Comparison of ENCODE assay signal across 24 cellular contexts in genomic region chr14:102512713-102513373, GRCh38. TPM values are rescaled to one million over a fixed set of nuclear protein-coding genes. Genes with fewer than 3 reads are reported as not detected.
A peak's percentile ranks its signal among the peaks of the same experiment; 100 is the strongest.
DNase-seq lines count a peak whose midpoint lies in the region; ATAC-seq, FAIRE-seq and TF ChIP-seq lines count a peak whose summit lies in the region.
"Had no signal": no experiment of that assay in that cellular context is flagged by ENCODE, and none has a peak within 500 bp of the region (broad histone marks: within the 10 kb centered on the region; RNA-seq: fewer than 3 reads in every experiment).

No MANE protein-coding gene starts in this region.

- H2AFZ ChIP-seq in neuronal stem cell (ENCODE audit: low read length): no peak overlapping the region
- H2AFZ ChIP-seq: GM23248, PC-9 had no signal

- H2BK15ac ChIP-seq in neuronal stem cell (ENCODE audit: low read length): peak overlapping the region; percentile 14

- H3K36me3 ChIP-seq in BLaER1 (peaks cover 2% of the 10 kb centered on the region), kidney (ENCODE audit: control insufficient read depth in 1 of 2, insufficient read depth in 2 of 2, low read length in 2 of 2) (no peaks in the 10 kb centered on the region), neuronal stem cell (replicated peaks in 1 of 2; ENCODE audit: control insufficient read depth in 2 of 2, insufficient read depth in 2 of 2, low read length in 2 of 2) (peaks cover 2 to 4% of the 10 kb centered on the region in 2 donors), heart right ventricle (no peaks in the 10 kb centered on the region)
- H3K36me3 ChIP-seq: MG63 had no signal

- H2BK5ac ChIP-seq in neuronal stem cell (ENCODE audit: low read length): peak overlapping the region; percentile 91

- intact Hi-C loops in kidney (cut with DNase I): loop anchor here (5.0 kb wide), 1 partner anchor 71 kb away; no protein-coding TSS in a partner anchor
- intact Hi-C loops in heart right ventricle (cut with DNase I): loop anchor here in 2 of 10 donors (10.0 kb wide), 2 partner anchors 188 to 198 kb away; partner anchors contain the start of gene ZNF839 (in 1 of the 2)

- ATAC-seq in GM18868 (IDR thresholded peaks at IDR 0.05; ENCODE audit: unreplicated experiment) (no peak), heart right ventricle (no peak), HG02759 (IDR thresholded peaks at IDR 0.05; ENCODE audit: unreplicated experiment) (no peak)
- ATAC-seq: HCT116 had no signal

- H4K20me1 ChIP-seq in BLaER1: no peaks in the 10 kb centered on the region

- no peaks in the 10 kb centered on the region for H3K27me3 ChIP-seq in BLaER1
- H3K27me3 ChIP-seq in neuronal stem cell (ENCODE audit: control insufficient read depth in 3 of 3, insufficient read depth in 3 of 3, low read depth in 1 of 3, low read length in 3 of 3): peaks cover 0 to 5% (median 4%) of the 10 kb centered on the region in 3 experiments
- H3K27me3 ChIP-seq in heart right ventricle: no peaks in the 10 kb centered on the region
- H3K27me3 ChIP-seq: MG63 had no signal

- H3K4me2 ChIP-seq in BLaER1 (peak overlapping the region; percentile 42), neuronal stem cell (ENCODE audit: insufficient read depth, low read length, poor library complexity, severe bottlenecking) (no peak overlapping the region)
- H3K4me2 ChIP-seq: PC-9, SK-N-SH had no signal

- peaks cover 8% of the 10 kb centered on the region for H3K79me1 ChIP-seq in neuronal stem cell (ENCODE audit: low read depth, low read length)

- CTCF ChIA-PET in RWPE1 (lab: Yijun Ruan, JAX): interaction anchor here (0.6 kb wide), 1 partner anchor 39 kb away, joined by 3 read pairs; no protein-coding TSS in a partner anchor

- peak overlapping the region; percentile 99 for H2AK5ac ChIP-seq in neuronal stem cell (ENCODE audit: low read depth, low read length)

- no peak overlapping the region for H3K27ac ChIP-seq in BLaER1
- H3K27ac ChIP-seq in RWPE1: peak overlapping the region; percentile 100
- no peak overlapping the region for H3K27ac ChIP-seq in kidney (ENCODE audit: low read depth in 2 of 2, low read length in 2 of 2)
- H3K27ac ChIP-seq in neuronal stem cell (replicated peaks; ENCODE audit: low read length): no peak overlapping the region
- no peak overlapping the region for H3K27ac ChIP-seq in heart right ventricle
- H3K27ac ChIP-seq: GM23248, PC-9 had no signal

- H3K18ac ChIP-seq in neuronal stem cell (ENCODE audit: low read length): peak overlapping the region; percentile 35

- peak overlapping the region; percentile 55 for H3K23ac ChIP-seq in neuronal stem cell (ENCODE audit: low read depth, low read length, poor library complexity)

- H3K9me3 ChIP-seq in BLaER1 (no peaks in the 10 kb centered on the region), kidney (ENCODE audit: control insufficient read depth in 1 of 2, low read length in 2 of 2) (no peaks in the 10 kb centered on the region), neuronal stem cell (replicated peaks in 1 of 2; ENCODE audit: control insufficient read depth in 2 of 2, insufficient read depth in 1 of 2, low read depth in 1 of 2, low read length in 2 of 2) (no peaks in the 10 kb centered on the region), heart right ventricle (no peaks in the 10 kb centered on the region)
- H3K9me3 ChIP-seq: MG63, SK-N-SH had no signal

- WGBS in neuronal stem cell (ENCODE audit: extremely low coverage in 2 of 2, insufficient read length in 2 of 2, insufficient replicate concordance in 1 of 2), 2 donors: no CpG with 5 or more reads among the region's 14 CpGs
- 80 to 88% methylated on average over 14 of the region's 14 CpGs for WGBS in heart right ventricle, 2 donors

- H3K14ac ChIP-seq in neuronal stem cell (ENCODE audit: low read length): no peak overlapping the region

- H2BK12ac ChIP-seq in neuronal stem cell (ENCODE audit: low read length): peak overlapping the region; percentile 41

- POLR2A ChIA-PET in RWPE1 (lab: Yijun Ruan, JAX; ENCODE audit: low non-redundant PET): interaction anchor here (0.6 kb wide), 1 partner anchor 74 kb away, joined by 3 read pairs; no protein-coding TSS in a partner anchor

- no peak for TF ChIP-seq CTCF in RWPE1 (conservative IDR thresholded peaks at IDR 0.05; ENCODE audit: low read depth)
- no peak for TF ChIP-seq CTCF in kidney (IDR thresholded peaks at IDR 0.05; ENCODE audit: borderline replicate concordance, extremely low read depth, insufficient read depth)
- TF ChIP-seq CTCF in heart right ventricle (IDR thresholded peaks at IDR 0.05): no peak

- H3K4me1 ChIP-seq in BLaER1 (peaks cover 50% of the 10 kb centered on the region), kidney (ENCODE audit: control insufficient read depth in 1 of 2, insufficient read depth in 1 of 2, low read depth in 1 of 2, low read length in 2 of 2) (peaks cover 4 to 13% of the 10 kb centered on the region in 2 donors), neuronal stem cell (ENCODE audit: control insufficient read depth in 2 of 2, insufficient read depth in 1 of 2, low read depth in 1 of 2, low read length in 2 of 2) (peaks cover 17 to 21% of the 10 kb centered on the region in 2 donors), heart right ventricle (peaks cover 6 to 35% (median 16%) of the 10 kb centered on the region in 9 donors)

- no peak for FAIRE-seq in kidney (lab: Jason Lieb, UNC)
- FAIRE-seq: D721Med had no signal

- H3K4ac ChIP-seq in neuronal stem cell (ENCODE audit: low read length): no peak overlapping the region

- H3K4me3 ChIP-seq in BLaER1 (no peak overlapping the region), kidney (ENCODE audit: low read length in 2 of 2) (no peak overlapping the region), neuronal stem cell (ENCODE audit: low read length in 2 of 2) (no peak overlapping the region), heart right ventricle (no peak overlapping the region)
- H3K4me3 ChIP-seq: GM23248, MG63, PC-9 had no signal

- H4K8ac ChIP-seq in neuronal stem cell (ENCODE audit: low read depth, low read length): peak overlapping the region; percentile 17

- H3K9ac ChIP-seq in BLaER1 (no peak overlapping the region), kidney (ENCODE audit: low read length in 2 of 2) (no peak overlapping the region), neuronal stem cell (ENCODE audit: low read depth, low read length, poor library complexity) (peak overlapping the region; percentile 77)
- H3K9ac ChIP-seq: GM23248, SK-N-SH had no signal

- no peak for DNase-seq in RWPE1 (ENCODE audit: low spot score)
- peak; percentile 73 for DNase-seq in kidney
- DNase-seq in neuronal stem cell (ENCODE audit: low spot score): no peak
- no peak for DNase-seq in NK-92 treated with Interleukin-12 subunit alpha and Interleukin-12 subunit beta, amount 100 ng/mL, for 24 hours (lab: John Stamatoyannopoulos, UW)
- DNase-seq in heart right ventricle: no peak
- DNase-seq: AML-193, DMS53, GDM1, GM23248, MG63, NCI-H1417, NCI-H1694 treated with DMSO at 0.1 percent for 48 hours, NCI-H2081 treated with DMSO at 0.1 percent for 48 hours, NCI-H2171 treated with DMSO at 0.1 percent for 48 hours, NCI-H526, PC-9, RPMI8226, SIG-M5, SK-N-SH had no signal

- H4K91ac ChIP-seq in neuronal stem cell (ENCODE audit: low read depth, low read length, poor library complexity): peak overlapping the region; percentile 24

- H2BK120ac ChIP-seq in neuronal stem cell (ENCODE audit: low read depth, low read length): no peak overlapping the region

RNA-seq across cellular contexts. Expression of gene ANKRD9, which starts 3.3 kb away (rescaled TPM):
- 18.7 TPM for total RNA-seq in kidney
- 26.0 TPM for polyA plus RNA-seq in kidney (ENCODE audit: insufficient read depth, low read depth, low replicate concordance)
- polyA plus RNA-seq in neuronal stem cell (2013, experiment 1 of 2): 21.5 TPM
- polyA plus RNA-seq in neuronal stem cell (2013, experiment 2 of 2): 21.0 TPM
- total RNA-seq in heart right ventricle: 100 to 1,000 TPM in 8 of 10 donors, 10 to 100 TPM in 2; 94.4 to 264 (median 124) TPM
- polyA plus RNA-seq in heart right ventricle: 100 to 1,000 TPM; 102 to 117 TPM
